Comparison of ENCODE assay signal across 1 cellular context in genomic region chr3:14019459-14019858, GRCh38.
A peak's percentile ranks its signal among the peaks of the same experiment; 100 is the strongest.
TF ChIP-seq lines count a peak whose summit lies in the region.

No MANE protein-coding gene starts in this region.

TF ChIP-seq in K562, 482 proteins besides CTCF, POLR2A, EP300 and RAD21 (continued from another document):
- TF ChIP-seq PREB (CRISPR knock-in tag; IDR thresholded peaks at IDR 0.05) (no peak), SMARCC2 (IDR thresholded peaks at IDR 0.05; ENCODE audit: low read depth) (no peak), ZNF316 (IDR thresholded peaks at IDR 0.05) (peak; percentile 93), BACH1 (tag; IDR thresholded peaks at IDR 0.05) (peak; percentile 93), RFX1 (IDR thresholded peaks at IDR 0.05) (peak; percentile 40)
TF ChIP-seq in K562: peak in this region for 9.
